In genomic region chr13:114124486-114124885, GRCh38 we compare ENCODE assay signal across 1 cellular context.
TF ChIP-seq lines count a peak whose summit lies in the region.

No MANE protein-coding gene starts in this region.

TF ChIP-seq in GM12878, 131 proteins besides CTCF, POLR2A, EP300 and RAD21:
- TF ChIP-seq BMI1 (IDR thresholded peaks at IDR 0.05; ENCODE audit: borderline replicate concordance) (no peak), SMAD5 (IDR thresholded peaks at IDR 0.05; ENCODE audit: low read depth) (no peak), MXI1 (IDR thresholded peaks at IDR 0.05; ENCODE audit: low read depth, low read length) (no peak), NFXL1 (IDR thresholded peaks at IDR 0.05; ENCODE audit: borderline replicate concordance) (no peak), SMC3 (IDR thresholded peaks at IDR 0.05; ENCODE audit: borderline replicate concordance, low read length) (no peak), MYB (IDR thresholded peaks at IDR 0.05; ENCODE audit: borderline replicate concordance, low read depth, low read length) (no peak), ETV6 (conservative IDR thresholded peaks at IDR 0.05 in 1 of 2, IDR thresholded peaks at IDR 0.05 in 1 of 2; ENCODE audit: borderline replicate concordance in 1 of 2, low read depth in 1 of 2) (no peak), NRF1 (conservative IDR thresholded peaks at IDR 0.05; ENCODE audit: low read depth, low read length) (no peak), CBX3 (IDR thresholded peaks at IDR 0.05; ENCODE audit: borderline replicate concordance, low read depth) (no peak), CBFB (IDR thresholded peaks at IDR 0.05; ENCODE audit: low read depth) (no peak), SP1 (IDR thresholded peaks at IDR 0.05; ENCODE audit: low read depth, low read length) (no peak)
- TF ChIP-seq, protein P1, sequence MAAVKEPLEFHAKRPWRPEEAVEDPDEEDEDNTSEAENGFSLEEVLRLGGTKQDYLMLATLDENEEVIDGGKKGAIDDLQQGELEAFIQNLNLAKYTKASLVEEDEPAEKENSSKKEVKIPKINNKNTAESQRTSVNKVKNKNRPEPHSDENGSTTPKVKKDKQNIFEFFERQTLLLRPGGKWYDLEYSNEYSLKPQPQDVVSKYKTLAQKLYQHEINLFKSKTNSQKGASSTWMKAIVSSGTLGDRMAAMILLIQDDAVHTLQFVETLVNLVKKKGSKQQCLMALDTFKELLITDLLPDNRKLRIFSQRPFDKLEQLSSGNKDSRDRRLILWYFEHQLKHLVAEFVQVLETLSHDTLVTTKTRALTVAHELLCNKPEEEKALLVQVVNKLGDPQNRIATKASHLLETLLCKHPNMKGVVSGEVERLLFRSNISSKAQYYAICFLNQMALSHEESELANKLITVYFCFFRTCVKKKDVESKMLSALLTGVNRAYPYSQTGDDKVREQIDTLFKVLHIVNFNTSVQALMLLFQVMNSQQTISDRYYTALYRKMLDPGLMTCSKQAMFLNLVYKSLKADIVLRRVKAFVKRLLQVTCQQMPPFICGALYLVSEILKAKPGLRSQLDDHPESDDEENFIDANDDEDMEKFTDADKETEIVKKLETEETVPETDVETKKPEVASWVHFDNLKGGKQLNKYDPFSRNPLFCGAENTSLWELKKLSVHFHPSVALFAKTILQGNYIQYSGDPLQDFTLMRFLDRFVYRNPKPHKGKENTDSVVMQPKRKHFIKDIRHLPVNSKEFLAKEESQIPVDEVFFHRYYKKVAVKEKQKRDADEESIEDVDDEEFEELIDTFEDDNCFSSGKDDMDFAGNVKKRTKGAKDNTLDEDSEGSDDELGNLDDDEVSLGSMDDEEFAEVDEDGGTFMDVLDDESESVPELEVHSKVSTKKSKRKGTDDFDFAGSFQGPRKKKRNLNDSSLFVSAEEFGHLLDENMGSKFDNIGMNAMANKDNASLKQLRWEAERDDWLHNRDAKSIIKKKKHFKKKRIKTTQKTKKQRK (IDR thresholded peaks at IDR 0.05; ENCODE audit: low read depth, low read length), result no peak
